Comparison of ENCODE assay signal across 19 cellular contexts in the genomic region with DNA sequence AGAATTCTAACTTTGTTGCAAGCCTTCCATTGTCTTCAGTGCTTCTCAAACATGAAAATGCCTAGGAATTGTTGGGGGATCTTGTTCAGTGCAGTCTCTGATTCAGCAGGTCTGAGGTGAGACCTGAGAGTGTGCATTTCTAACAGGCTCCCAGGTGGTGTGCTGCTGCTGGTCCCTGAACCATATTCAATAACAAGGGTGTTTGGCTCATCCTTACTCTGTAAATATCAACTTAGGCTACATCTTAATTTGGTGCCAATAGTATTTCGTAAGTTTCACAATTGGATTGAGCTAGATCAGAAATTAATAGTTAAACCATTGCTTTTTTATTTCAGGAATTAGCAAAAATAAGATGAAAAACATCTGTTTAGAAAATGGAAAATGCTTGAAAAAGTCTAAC. TPM values are rescaled to one million over a fixed set of nuclear protein-coding genes. Genes with fewer than 3 reads are reported as not detected.
DNase-seq lines count a peak whose midpoint lies in the region; ATAC-seq, FAIRE-seq and TF ChIP-seq lines count a peak whose summit lies in the region.
"Had no signal": no experiment of that assay in that cellular context is flagged by ENCODE, and none has a peak within 500 bp of the region (broad histone marks: within the 10 kb centered on the region; RNA-seq: fewer than 3 reads in every experiment).

No MANE protein-coding gene starts in this region.

- H3K4me3 Mint-ChIP-seq in activated naive CD8-positive, alpha-beta T cell, result no peak overlapping the region
- no peak overlapping the region for H3K4me3 Mint-ChIP-seq in activated naive CD8-positive, alpha-beta T cell treated with anti-CD3 and anti-CD28 coated beads, Interleukin-2, amount 50 U/mL, for 24 hours
- H3K4me3 Mint-ChIP-seq in CD8-positive, alpha-beta T cell, result no peak overlapping the region
- no peak overlapping the region for H3K4me3 Mint-ChIP-seq in endodermal cell

- H3K27me3 Mint-ChIP-seq in activated naive CD8-positive, alpha-beta T cell, result no peaks in the 10 kb centered on the region
- H3K27me3 Mint-ChIP-seq in activated naive CD8-positive, alpha-beta T cell treated with anti-CD3 and anti-CD28 coated beads, Interleukin-2, amount 50 U/mL, for 24 hours, result no peaks in the 10 kb centered on the region
- no peaks in the 10 kb centered on the region for H3K27me3 Mint-ChIP-seq in CD8-positive, alpha-beta T cell (ENCODE audit: low read depth)
- no peaks in the 10 kb centered on the region for H3K27me3 Mint-ChIP-seq in endodermal cell (ENCODE audit: insufficient read depth)

- H3K9ac ChIP-seq in endodermal cell (ENCODE audit: extremely low read depth, low read length, poor library complexity, severe bottlenecking), result no peak overlapping the region
- H3K9ac ChIP-seq: BLaER1 treated with 17β-estradiol and CSF1 and Interleukin-3, amounts not matched to agents 10 nM and 100 nM; GM23248 had no signal

- H3K36me3 Mint-ChIP-seq in activated naive CD8-positive, alpha-beta T cell, result peaks cover 21% of the 10 kb centered on the region
- H3K36me3 Mint-ChIP-seq in activated naive CD8-positive, alpha-beta T cell treated with anti-CD3 and anti-CD28 coated beads, Interleukin-2, amount 50 U/mL, for 24 hours (ENCODE audit: low read depth), result peaks cover 17% of the 10 kb centered on the region
- H3K36me3 Mint-ChIP-seq in CD8-positive, alpha-beta T cell, result peaks cover 83% of the 10 kb centered on the region
- peaks cover 19% of the 10 kb centered on the region for H3K36me3 Mint-ChIP-seq in endodermal cell (ENCODE audit: low read depth)

- peaks cover 13% of the 10 kb centered on the region for H3K36me3 ChIP-seq in CD8-positive, alpha-beta T cell (ENCODE audit: insufficient read depth, low read length)
- peaks cover 28% of the 10 kb centered on the region for H3K36me3 ChIP-seq in endodermal cell (ENCODE audit: control insufficient read depth, insufficient read depth, low read length)
- H3K36me3 ChIP-seq: HAP-1 had no signal

- H3K4me3 ChIP-seq in CD8-positive, alpha-beta T cell (ENCODE audit: low read depth, low read length), result no peak overlapping the region
- no peak overlapping the region for H3K4me3 ChIP-seq in endodermal cell (ENCODE audit: low read length)
- H3K4me3 ChIP-seq: BLaER1 treated with 17β-estradiol and CSF1 and Interleukin-3, amounts not matched to agents 10 nM and 100 nM; GM23248; HAP-1 had no signal

- intact Hi-C loops in CD8-positive, alpha-beta T cell (cut with DNase I, micrococcal nuclease), result no loop called here
- intact Hi-C loops in Right ventricle myocardium inferior (cut with DNase I), result loop anchor here (10.0 kb wide), 1 partner anchor 116 kb away; no protein-coding TSS in a partner anchor

- no peak for TF ChIP-seq CTCF in CD8-positive, alpha-beta T cell (IDR thresholded peaks at IDR 0.05)
- no peak for TF ChIP-seq CTCF in endodermal cell (conservative IDR thresholded peaks at IDR 0.05)

- H3K4me1 Mint-ChIP-seq in activated naive CD8-positive, alpha-beta T cell (ENCODE audit: low read depth), result peaks cover 11% of the 10 kb centered on the region
- no peaks in the 10 kb centered on the region for H3K4me1 Mint-ChIP-seq in activated naive CD8-positive, alpha-beta T cell treated with anti-CD3 and anti-CD28 coated beads, Interleukin-2, amount 50 U/mL, for 24 hours
- peaks cover 32% of the 10 kb centered on the region for H3K4me1 Mint-ChIP-seq in CD8-positive, alpha-beta T cell (ENCODE audit: low read depth)
- H3K4me1 Mint-ChIP-seq in endodermal cell, result peaks cover 13% of the 10 kb centered on the region

- POLR2A ChIA-PET in CD8-positive, alpha-beta T cell (lab: Charles Lee), result interaction anchor here (0.8 kb wide), 1 partner anchor 12 kb away, joined by 3 read pairs; no protein-coding TSS in a partner anchor

- H3K9me3 ChIP-seq in CD8-positive, alpha-beta T cell (ENCODE audit: low read length), result no peaks in the 10 kb centered on the region
- H3K9me3 ChIP-seq in endodermal cell (ENCODE audit: control insufficient read depth, low read length), result no peaks in the 10 kb centered on the region
- H3K9me3 ChIP-seq: HAP-1 had no signal

- no peak for FAIRE-seq in GM12892 (lab: Jason Lieb, UNC)

- no peaks in the 10 kb centered on the region for H3K4me1 ChIP-seq in CD8-positive, alpha-beta T cell (ENCODE audit: insufficient read depth, low read length)
- peaks cover 6% of the 10 kb centered on the region for H3K4me1 ChIP-seq in endodermal cell (ENCODE audit: control insufficient read depth, insufficient read depth, low read length)

- ATAC-seq in activated naive CD8-positive, alpha-beta T cell treated with anti-CD3 and anti-CD28 coated beads, Interleukin-2, amount 50 U/mL, for 24 hours, result no peak
- ATAC-seq in CD8-positive, alpha-beta T cell, result no peak
- ATAC-seq in GM21390 (IDR thresholded peaks at IDR 0.05; ENCODE audit: unreplicated experiment) (no peak), Right ventricle myocardium inferior (no peak)

- DNase-seq in activated naive CD8-positive, alpha-beta T cell treated with anti-CD3 and anti-CD28 coated beads, Interleukin-2, amount 50 U/mL, for 24 hours, result no peak
- no peak for DNase-seq in CD8-positive, alpha-beta T cell
- DNase-seq in endodermal cell (no peak), GM12892 (ENCODE audit: insufficient read length) (no peak), Right ventricle myocardium inferior (ENCODE audit: missing footprints) (no peak)
- DNase-seq: 8988T, DMS153, DMS79 treated with DMSO at 0.1 percent for 48 hours, GF-D8, GM23248, IMR-90, KBM-7 had no signal

- H3K27ac ChIP-seq in CD8-positive, alpha-beta T cell (ENCODE audit: low read depth, low read length), result no peak overlapping the region
- no peak overlapping the region for H3K27ac ChIP-seq in endodermal cell (ENCODE audit: low read depth, low read length)
- H3K27ac ChIP-seq: BLaER1 treated with 17β-estradiol and CSF1 and Interleukin-3, amounts not matched to agents 10 nM and 100 nM; GM23248; HL-60 had no signal

- CTCF ChIA-PET in CD8-positive, alpha-beta T cell (lab: Charles Lee), result interaction anchor here (0.9 to 1.1 kb wide), 2 partner anchors 15 kb away, joined by 3 to 4 read pairs; no protein-coding TSS in a partner anchor

- H3K27me3 ChIP-seq in CD8-positive, alpha-beta T cell (ENCODE audit: insufficient read depth, low read length), result no peaks in the 10 kb centered on the region
- no peaks in the 10 kb centered on the region for H3K27me3 ChIP-seq in endodermal cell (ENCODE audit: control insufficient read depth, insufficient read depth, low read length, poor library complexity, severe bottlenecking)
- H3K27me3 ChIP-seq: BLaER1 treated with 17β-estradiol and CSF1 and Interleukin-3, amounts not matched to agents 10 nM and 100 nM had no signal

- WGBS in endodermal cell (ENCODE audit: insufficient coverage in 1 of 2, insufficient read length in 1 of 2), 2 experiments, result 93% methylated on average over 1 of the region's 1 CpG; no CpG with 5 or more reads in 1 of the 2 experiments

- no peaks in the 10 kb centered on the region for H3K9me3 Mint-ChIP-seq in activated naive CD8-positive, alpha-beta T cell (ENCODE audit: low read depth)
- H3K9me3 Mint-ChIP-seq in activated naive CD8-positive, alpha-beta T cell treated with anti-CD3 and anti-CD28 coated beads, Interleukin-2, amount 50 U/mL, for 24 hours, result no peaks in the 10 kb centered on the region
- peaks cover 6% of the 10 kb centered on the region for H3K9me3 Mint-ChIP-seq in CD8-positive, alpha-beta T cell
- no peaks in the 10 kb centered on the region for H3K9me3 Mint-ChIP-seq in endodermal cell

- H3K27ac Mint-ChIP-seq in activated naive CD8-positive, alpha-beta T cell, result peak overlapping the region; percentile 58
- H3K27ac Mint-ChIP-seq in activated naive CD8-positive, alpha-beta T cell treated with anti-CD3 and anti-CD28 coated beads, Interleukin-2, amount 50 U/mL, for 24 hours, result no peak overlapping the region
- peak overlapping the region; percentile 39 for H3K27ac Mint-ChIP-seq in CD8-positive, alpha-beta T cell
- H3K27ac Mint-ChIP-seq in endodermal cell, result peak overlapping the region; percentile 5

- no peak for TF ChIP-seq POLR2A in GM12892 (IDR thresholded peaks at IDR 0.05; ENCODE audit: low read depth, low read length)

RNA-seq across cellular contexts. Expression of a gene that starts 59.1 kb away (rescaled TPM):
- not detected for total RNA-seq in CD8-positive, alpha-beta T cell
- not detected for total RNA-seq in endodermal cell
- not detected for polyA plus RNA-seq in endodermal cell (2013, experiment 1 of 2)
- not detected for polyA plus RNA-seq in endodermal cell (2013, experiment 2 of 2)
- not detected for polyA plus RNA-seq in GM12892 (2012; ENCODE audit: missing spikeins)
- not detected for total RNA-seq in Right ventricle myocardium inferior
- total RNA-seq: A673, IMR-90 had no signal
- polyA plus RNA-seq: AG04450, GM23248 had no signal
